ENCODE assay signal across 17 cellular contexts in genomic region chr3:124401841-124402240, GRCh38.
DNase-seq lines count a peak whose midpoint lies in the region; TF ChIP-seq lines count a peak whose summit lies in the region.
"Had no signal": no experiment of that assay in that cellular context is flagged by ENCODE, and none has a peak within 500 bp of the region (broad histone marks: within the 10 kb centered on the region; RNA-seq: fewer than 3 reads in every experiment).

No MANE protein-coding gene starts in this region.

- H3K18ac ChIP-seq in mesenchymal stem cell (ENCODE audit: low read depth in 1 of 2, low read length in 2 of 2) = no peak overlapping the region

- in situ Hi-C loops in ACHN (cut with HindIII; ENCODE audit: low pct_ligation_motif_present, low pct_unique_long_range_greater_than_20kb, low sequenced_read_pairs) (no loop called here), GM13976 (cut with MboI; ENCODE audit: low sequenced_read_pairs, unreplicated experiment) (no loop called here)

- TF ChIP-seq CTCF in choroid plexus epithelial cell (conservative IDR thresholded peaks at IDR 0.05; ENCODE audit: low read depth, low read length) = no peak
- TF ChIP-seq CTCF in GM13976 (IDR thresholded peaks at IDR 0.05; ENCODE audit: borderline replicate concordance, control extremely low read depth, extremely low read depth, insufficient read depth, missing control alignments) = no peak
- no peak for TF ChIP-seq CTCF in adrenal gland (IDR thresholded peaks at IDR 0.05)

- no peak overlapping the region for H3K4me3 ChIP-seq in choroid plexus epithelial cell (ENCODE audit: low read depth, low read length)
- H3K4me3 ChIP-seq in mesenchymal stem cell (ENCODE audit: insufficient read depth in 1 of 2, low read depth in 1 of 2, low read length in 2 of 2) = no peak overlapping the region
- no peak overlapping the region for H3K4me3 ChIP-seq in adrenal gland
- H3K4me3 ChIP-seq: pancreas had no signal

- TF ChIP-seq POLR2A in adrenal gland (IDR thresholded peaks at IDR 0.05) = no peak

- H2BK15ac ChIP-seq in mesenchymal stem cell (ENCODE audit: low read depth, poor library complexity, severe bottlenecking) = no peak overlapping the region

- no peaks in the 10 kb centered on the region for H3K27me3 ChIP-seq in mesenchymal stem cell (ENCODE audit: control insufficient read depth in 1 of 2, insufficient read depth in 1 of 2, low read length in 2 of 2)
- H3K27me3 ChIP-seq in adrenal gland = no peaks in the 10 kb centered on the region
- H3K27me3 ChIP-seq: pancreas had no signal

- H4K91ac ChIP-seq in mesenchymal stem cell (ENCODE audit: low read length) = no peak overlapping the region

- H2AK5ac ChIP-seq in mesenchymal stem cell (ENCODE audit: low read length, severe bottlenecking) = no peak overlapping the region

- H2BK12ac ChIP-seq in mesenchymal stem cell (ENCODE audit: low read length in 2 of 2) = no peak overlapping the region

- H3K9me3 ChIP-seq in mesenchymal stem cell (ENCODE audit: control insufficient read depth, low read length) = no peaks in the 10 kb centered on the region
- no peaks in the 10 kb centered on the region for H3K9me3 ChIP-seq in adrenal gland (replicated peaks in 1 of 3)
- H3K9me3 ChIP-seq: pancreas had no signal

- no peak overlapping the region for H4K8ac ChIP-seq in mesenchymal stem cell (ENCODE audit: low read length)

- H2AFZ ChIP-seq in mesenchymal stem cell (ENCODE audit: low read depth, low read length) = no peak overlapping the region

- H3K23ac ChIP-seq in mesenchymal stem cell (ENCODE audit: low read length in 2 of 2) = no peak overlapping the region

- intact Hi-C loops in adrenal gland (cut with DNase I) = no loop called here

- H3K4me2 ChIP-seq in mesenchymal stem cell (ENCODE audit: low read length, poor library complexity, severe bottlenecking) = no peak overlapping the region

- no peaks in the 10 kb centered on the region for H3K79me1 ChIP-seq in mesenchymal stem cell (replicated peaks; ENCODE audit: low read length, poor library complexity, severe bottlenecking)

- peak overlapping the region; percentile 95 for H3K27ac ChIP-seq in mesenchymal stem cell (ENCODE audit: low read length, poor library complexity, severe bottlenecking)
- no peak overlapping the region for H3K27ac ChIP-seq in adrenal gland
- H3K27ac ChIP-seq: pancreas had no signal

- H3K36me3 ChIP-seq in mesenchymal stem cell (ENCODE audit: control insufficient read depth in 1 of 2, insufficient read depth in 2 of 2, low read depth in 1 of 2, low read length in 2 of 2) (peaks cover 0 to under 1% of the 10 kb centered on the region in 2 experiments), adrenal gland (replicated peaks in 1 of 2) (no peaks in the 10 kb centered on the region)
- H3K36me3 ChIP-seq: pancreas had no signal

- H3K9ac ChIP-seq in mesenchymal stem cell (ENCODE audit: low read length) = no peak overlapping the region

- peaks cover 7% of the 10 kb centered on the region for H3K4me1 ChIP-seq in mesenchymal stem cell (ENCODE audit: control insufficient read depth, insufficient read depth, low read depth, low read length)
- peaks cover 0 to 2% of the 10 kb centered on the region in 2 donors for H3K4me1 ChIP-seq in adrenal gland (replicated peaks in 1 of 2)
- H3K4me1 ChIP-seq: pancreas had no signal

- 11% methylated on average over 2 of the region's 2 CpGs for WGBS in mesenchymal stem cell
- 85 to 93% (median 89%) methylated on average over 2 of the region's 2 CpGs for whole genome bisulfite sequencing in adrenal gland, 4 donors

- no peak overlapping the region for H2BK120ac ChIP-seq in mesenchymal stem cell (ENCODE audit: low read depth, low read length)

- no peak overlapping the region for H3K14ac ChIP-seq in mesenchymal stem cell (ENCODE audit: low read length in 2 of 2)

- no peak overlapping the region for H3K4ac ChIP-seq in mesenchymal stem cell (ENCODE audit: low read depth in 1 of 2, low read length in 2 of 2)

- H2BK5ac ChIP-seq in mesenchymal stem cell (ENCODE audit: low read depth, low read length, poor library complexity, severe bottlenecking) = peak overlapping the region; percentile 49

- DNase-seq in ACHN (peak; percentile 75), M059J (ENCODE audit: low read depth) (peak; percentile 12), choroid plexus epithelial cell (ENCODE audit: low read depth) (peak; percentile 18), mesenchymal stem cell (peak; percentile 61), GM13976 (ENCODE audit: low spot score) (no peak), adrenal gland (no peak), occipital lobe (lab: John Stamatoyannopoulos, UW) (no peak), germinal center (ENCODE audit: low spot score) (no peak)
- DNase-seq: activated naive CD4-positive, alpha-beta T cell treated with anti-CD3 and anti-CD28 coated beads, Interleukin-2, amount 10 ng/mL, durations not matched to agents 7 days and 5 days; caudate nucleus; CD8-positive, alpha-beta memory T cell; foreskin melanocyte; NCI-H2029 treated with DMSO at 0.1 percent for 48 hours; NCI-H82; pancreas; small intestine; stimulated activated naive CD4-positive, alpha-beta T cell had no signal

Comparison
In these comparisons a context has a peak if more than half of its experiments do, and no peak if none do; other contexts are left out.
1. DNase-seq: peak in ACHN (single experiment), M059J (single experiment), choroid plexus epithelial cell (single experiment) and mesenchymal stem cell (single experiment); none in GM13976 (single experiment), adrenal gland (0 of 7), occipital lobe (single experiment) and germinal center (single experiment).